ENCODE assay signal across 11 cellular contexts in the genomic region with DNA sequence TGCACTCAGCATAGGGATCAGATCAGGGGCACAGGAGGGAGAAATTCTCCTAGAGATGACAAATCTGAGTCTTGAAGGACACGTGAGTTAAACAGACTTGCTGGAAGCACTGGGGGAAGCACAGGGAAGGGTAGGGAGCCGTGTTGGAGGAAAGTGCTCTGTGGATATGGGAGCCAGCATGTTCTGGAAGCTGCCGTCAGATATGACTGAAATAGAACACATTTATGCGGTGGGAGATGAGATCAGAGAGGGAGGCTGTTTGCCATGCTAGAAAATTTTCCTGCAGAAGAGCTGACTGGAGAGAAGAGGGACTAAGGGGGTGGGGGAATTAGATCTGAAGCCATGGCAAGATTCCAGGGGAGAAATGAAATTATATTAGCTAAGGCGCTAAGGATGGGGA. TPM values are rescaled to one million over a fixed set of nuclear protein-coding genes. Genes with fewer than 3 reads are reported as not detected.
A peak's percentile ranks its signal among the peaks of the same experiment; 100 is the strongest.
DNase-seq lines count a peak whose midpoint lies in the region; ATAC-seq and TF ChIP-seq lines count a peak whose summit lies in the region.
"Had no signal": no experiment of that assay in that cellular context is flagged by ENCODE, and none has a peak within 500 bp of the region (broad histone marks: within the 10 kb centered on the region; RNA-seq: fewer than 3 reads in every experiment).

No MANE protein-coding gene starts in this region.

- peaks cover 28% of the 10 kb centered on the region for H3K4me1 ChIP-seq in CD8-positive, alpha-beta T cell (ENCODE audit: insufficient read depth, low read length)
- H3K4me1 ChIP-seq in HUES64 (ENCODE audit: insufficient read depth, low read length): peaks cover 7% of the 10 kb centered on the region; the same call in 1 of the 2 replicates
- H3K4me1 ChIP-seq in adipocyte (ENCODE audit: control insufficient read depth, insufficient read depth, low read length): peaks cover 20% of the 10 kb centered on the region
- H3K4me1 ChIP-seq in ascending aorta: peaks cover 0 to 11% of the 10 kb centered on the region in 2 donors
- peaks cover 5 to 29% (median 20%) of the 10 kb centered on the region in 3 donors for H3K4me1 ChIP-seq in esophagus squamous epithelium

- peaks cover 52% of the 10 kb centered on the region for H3K4me1 Mint-ChIP-seq in CD8-positive, alpha-beta T cell (ENCODE audit: low read depth)
- peaks cover 25 to 30% of the 10 kb centered on the region in 2 donors for H3K4me1 Mint-ChIP-seq in natural killer cell treated with Interleukin-12 subunit alpha and Interleukin-12 subunit beta and Interleukin-15 and Interleukin-18, amount 100 ng/mL, for 72 hours (ENCODE audit: low read depth in 2 of 2)

- no peak overlapping the region for H3K4me3 ChIP-seq in CD8-positive, alpha-beta T cell (ENCODE audit: low read depth, low read length)
- H3K4me3 ChIP-seq in HUES64 (ENCODE audit: low read length): peak overlapping the region; percentile 84; the same call in 1 of the 2 replicates
- H3K4me3 ChIP-seq in adipocyte (ENCODE audit: low read length): peak overlapping the region; percentile 97
- H3K4me3 ChIP-seq in WERI-Rb-1 (ENCODE audit: low read depth, low read length): no peak overlapping the region
- H3K4me3 ChIP-seq in ascending aorta: no peak overlapping the region
- peak overlapping the region in 1 of 4 donors; percentile 99 for H3K4me3 ChIP-seq in esophagus squamous epithelium

- ATAC-seq in CD8-positive, alpha-beta T cell: no peak
- no peak for ATAC-seq in natural killer cell treated with Interleukin-12 subunit alpha and Interleukin-12 subunit beta and Interleukin-15 and Interleukin-18, amount 100 ng/mL, for 72 hours
- no peak for ATAC-seq in GM18909 (IDR thresholded peaks at IDR 0.05; ENCODE audit: poor library complexity, unreplicated experiment)

- CTCF ChIA-PET in CD8-positive, alpha-beta T cell (lab: Charles Lee): no interaction called here

- H3K36me3 ChIP-seq in CD8-positive, alpha-beta T cell (ENCODE audit: insufficient read depth, low read length): peaks cover 21% of the 10 kb centered on the region
- H3K36me3 ChIP-seq in HUES64 (ENCODE audit: insufficient read depth, low read length) (peaks cover 42% of the 10 kb centered on the region), adipocyte (ENCODE audit: control insufficient read depth, insufficient read depth, low read length, severe bottlenecking) (peaks cover 32% of the 10 kb centered on the region), WERI-Rb-1 (peaks cover 33% of the 10 kb centered on the region), ascending aorta (peaks cover 24 to 32% of the 10 kb centered on the region in 2 donors), esophagus squamous epithelium (peaks cover 9 to 40% (median 10%) of the 10 kb centered on the region in 3 donors)

- intact Hi-C loops in CD8-positive, alpha-beta T cell (cut with DNase I, micrococcal nuclease): loop anchor here (5.0 kb wide), 4 partner anchors 203 to 997 kb away; a partner anchor contains a TSS
- intact Hi-C loops in ascending aorta (cut with DNase I): no loop called here
- intact Hi-C loops in esophagus squamous epithelium (cut with DNase I): no loop called here

- TF ChIP-seq POLR2A in esophagus squamous epithelium (IDR thresholded peaks at IDR 0.05): no peak

- no peaks in the 10 kb centered on the region for H3K27me3 Mint-ChIP-seq in CD8-positive, alpha-beta T cell (ENCODE audit: low read depth)
- no peaks in the 10 kb centered on the region for H3K27me3 Mint-ChIP-seq in natural killer cell treated with Interleukin-12 subunit alpha and Interleukin-12 subunit beta and Interleukin-15 and Interleukin-18, amount 100 ng/mL, for 72 hours

- peaks cover 58% of the 10 kb centered on the region for H3K36me3 Mint-ChIP-seq in CD8-positive, alpha-beta T cell
- peaks cover 5% of the 10 kb centered on the region for H3K36me3 Mint-ChIP-seq in natural killer cell treated with Interleukin-12 subunit alpha and Interleukin-12 subunit beta and Interleukin-15 and Interleukin-18, amount 100 ng/mL, for 72 hours

- no peaks in the 10 kb centered on the region for H3K9me3 Mint-ChIP-seq in CD8-positive, alpha-beta T cell
- no peaks in the 10 kb centered on the region for H3K9me3 Mint-ChIP-seq in natural killer cell treated with Interleukin-12 subunit alpha and Interleukin-12 subunit beta and Interleukin-15 and Interleukin-18, amount 100 ng/mL, for 72 hours

- H3K27me3 ChIP-seq in CD8-positive, alpha-beta T cell (ENCODE audit: insufficient read depth, low read length): no peaks in the 10 kb centered on the region
- peaks cover 13% of the 10 kb centered on the region for H3K27me3 ChIP-seq in HUES64 (ENCODE audit: insufficient read depth, low read length)
- no peaks in the 10 kb centered on the region for H3K27me3 ChIP-seq in adipocyte (replicated peaks; ENCODE audit: control insufficient read depth, insufficient read depth, low read length)
- H3K27me3 ChIP-seq in WERI-Rb-1 (ENCODE audit: insufficient read depth, low read depth, severe bottlenecking): no peaks in the 10 kb centered on the region
- no peaks in the 10 kb centered on the region for H3K27me3 ChIP-seq in ascending aorta
- H3K27me3 ChIP-seq in esophagus squamous epithelium: no peaks in the 10 kb centered on the region
- H3K27me3 ChIP-seq: adrenal gland had no signal

- POLR2A ChIA-PET in CD8-positive, alpha-beta T cell (lab: Charles Lee): no interaction called here

- WGBS in HUES64: 90% methylated on average over 5 of the region's 5 CpGs
- 74 to 76% methylated on average over 5 of the region's 5 CpGs for WGBS in esophagus squamous epithelium, 2 donors

- DNase-seq in CD8-positive, alpha-beta T cell: no peak
- no peak for DNase-seq in adipocyte (ENCODE audit: low read depth)
- no peak for DNase-seq in natural killer cell treated with Interleukin-12 subunit alpha and Interleukin-12 subunit beta and Interleukin-15 and Interleukin-18, amount 100 ng/mL, for 72 hours (ENCODE audit: low spot score)
- no peak for DNase-seq in WERI-Rb-1
- no peak for DNase-seq in ascending aorta (ENCODE audit: low spot score in 2 of 2)
- no peak for DNase-seq in esophagus squamous epithelium (lab: John Stamatoyannopoulos, UW)
- DNase-seq: adrenal gland, NCI-H1436 treated with DMSO at 0.1 percent for 48 hours, OCI-M1 had no signal

- peak overlapping the region; percentile 99 for H3K4me3 Mint-ChIP-seq in CD8-positive, alpha-beta T cell
- peak overlapping the region; percentile 99 for H3K4me3 Mint-ChIP-seq in natural killer cell treated with Interleukin-12 subunit alpha and Interleukin-12 subunit beta and Interleukin-15 and Interleukin-18, amount 100 ng/mL, for 72 hours

- peak overlapping the region; percentile 97 for H3K27ac Mint-ChIP-seq in CD8-positive, alpha-beta T cell
- peak overlapping the region; percentile 90 to 97 for H3K27ac Mint-ChIP-seq in natural killer cell treated with Interleukin-12 subunit alpha and Interleukin-12 subunit beta and Interleukin-15 and Interleukin-18, amount 100 ng/mL, for 72 hours

- TF ChIP-seq CTCF in CD8-positive, alpha-beta T cell (IDR thresholded peaks at IDR 0.05): no peak
- TF ChIP-seq CTCF in WERI-Rb-1 (IDR thresholded peaks at IDR 0.05; ENCODE audit: low read depth, low read length): no peak
- TF ChIP-seq CTCF in ascending aorta (IDR thresholded peaks at IDR 0.05): no peak
- TF ChIP-seq CTCF in esophagus squamous epithelium (IDR thresholded peaks at IDR 0.05): no peak

- H3K9ac ChIP-seq in HUES64 (ENCODE audit: low read depth, low read length) (no peak overlapping the region), adipocyte (ENCODE audit: low read length) (peak overlapping the region; percentile 97)

- no peak overlapping the region for H3K27ac ChIP-seq in CD8-positive, alpha-beta T cell (ENCODE audit: low read depth, low read length)
- H3K27ac ChIP-seq in HUES64 (ENCODE audit: low read depth, low read length) (no peak overlapping the region), WERI-Rb-1 (no peak overlapping the region), ascending aorta (no peak overlapping the region), esophagus squamous epithelium (no peak overlapping the region)
- H3K27ac ChIP-seq: adrenal gland had no signal

- no peaks in the 10 kb centered on the region for H3K9me3 ChIP-seq in CD8-positive, alpha-beta T cell (ENCODE audit: low read length)
- 0 out of 2 replicates have a peak, but pooled peaks cover 4% of the 10 kb centered on the region for H3K9me3 ChIP-seq in HUES64 (ENCODE audit: insufficient read depth, low read depth, low read length)
- peaks cover 3% of the 10 kb centered on the region for H3K9me3 ChIP-seq in adipocyte (ENCODE audit: control insufficient read depth, low read length)
- no peaks in the 10 kb centered on the region for H3K9me3 ChIP-seq in WERI-Rb-1 (ENCODE audit: severe bottlenecking)
- no peaks in the 10 kb centered on the region for H3K9me3 ChIP-seq in ascending aorta
- peaks cover 0 to 7% (median 0%) of the 10 kb centered on the region in 3 donors for H3K9me3 ChIP-seq in esophagus squamous epithelium
- H3K9me3 ChIP-seq: adrenal gland had no signal

RNA-seq across cellular contexts. Expression of a gene that starts 1.8 kb away (rescaled TPM):
- total RNA-seq in CD8-positive, alpha-beta T cell: 10 to 100 TPM; 16.2 to 18.5 TPM
- polyA plus RNA-seq in HUES64 (2013, experiment 1 of 2): 18.0 TPM
- 20.9 TPM for polyA plus RNA-seq in HUES64 (2013, experiment 2 of 2)
- 10 to 100 TPM; 20.1 to 48.7 TPM for total RNA-seq in natural killer cell treated with Interleukin-12 subunit alpha and Interleukin-12 subunit beta and Interleukin-15 and Interleukin-18, amount 100 ng/mL, for 72 hours
- total RNA-seq in ascending aorta: 3.1 TPM
- total RNA-seq in esophagus squamous epithelium: 10 to 100 TPM in 1 of 4 donors, 1 to 10 TPM in 3; 7.0 to 17.5 (median 9.5) TPM

Comparison
In these comparisons a context has a peak if more than half of its experiments do, and no peak if none do; other contexts are left out.
1. H3K4me3 ChIP-seq: peak in HUES64 (single experiment) and adipocyte (single experiment); none in CD8-positive, alpha-beta T cell (single experiment), WERI-Rb-1 (single experiment) and ascending aorta (0 of 2).
2. intact Hi-C loops: an anchor here in CD8-positive, alpha-beta T cell (5.0 kb wide); none called in ascending aorta and esophagus squamous epithelium.